15 cellular contexts compared by ENCODE assay signal in the genomic region with DNA sequence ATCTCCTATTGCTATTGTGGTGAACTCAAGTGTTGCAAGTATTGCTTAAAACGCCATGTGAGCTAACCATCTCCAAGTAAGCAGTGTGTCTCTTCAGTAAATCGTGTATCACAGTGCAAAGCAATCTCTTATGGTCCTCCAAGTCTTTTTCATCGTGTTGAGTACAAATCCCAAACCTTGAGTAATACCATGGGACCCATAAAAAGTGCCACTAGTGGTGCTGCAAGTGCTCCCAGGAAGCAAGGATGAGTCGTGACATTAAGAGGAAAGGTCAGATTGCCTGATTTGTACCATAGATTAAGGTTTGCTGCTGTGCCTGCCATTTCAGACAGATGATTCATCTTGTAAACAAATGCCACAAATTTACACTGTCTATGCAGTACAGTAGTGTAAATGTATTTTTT.
DNase-seq lines count a peak whose midpoint lies in the region; ATAC-seq, FAIRE-seq and TF ChIP-seq lines count a peak whose summit lies in the region.
"Had no signal": no experiment of that assay in that cellular context is flagged by ENCODE, and none has a peak within 500 bp of the region (broad histone marks: within the 10 kb centered on the region; RNA-seq: fewer than 3 reads in every experiment).

No MANE protein-coding gene starts in this region.

- H2AFZ ChIP-seq in endothelial cell of umbilical vein (ENCODE audit: low read depth, low read length) (no peak overlapping the region), osteoblast (ENCODE audit: low read length) (no peak overlapping the region)
- H2AFZ ChIP-seq: hepatocyte, neural progenitor cell had no signal

- in situ Hi-C loops in Panc1 (cut with HindIII; ENCODE audit: low pct_unique_long_range_greater_than_20kb, low sequenced_read_pairs): no loop called here

- POLR2A ChIA-PET in Panc1 (lab: Charles Lee) (no interaction called here), endothelial cell of umbilical vein (lab: Charles Lee) (no interaction called here), GM10248 (lab: Yijun Ruan, JAX) (no interaction called here)

- peak; percentile 53 for DNase-seq in ELR (ENCODE audit: low read depth)
- peak; percentile 5 for DNase-seq in Panc1 (ENCODE audit: low read depth, low spot score)
- no peak for DNase-seq in endothelial cell of umbilical vein (ENCODE audit: low read depth, low spot score)
- DNase-seq in osteoblast (ENCODE audit: insufficient read length, low spot score, missing footprints): peak; percentile 14
- no peak for DNase-seq in NCI-H748 treated with DMSO at 0.1 percent for 48 hours (lab: John Stamatoyannopoulos, UW)
- DNase-seq in GM10248 (ENCODE audit: extremely low spot score): no peak
- no peak for DNase-seq in NCI-H446 treated with DMSO at 0.1 percent for 48 hours (lab: John Stamatoyannopoulos, UW)
- DNase-seq in stimulated activated CD4-positive, alpha-beta T cell treated with anti-CD3 and anti-CD28 coated beads, Interleukin-4, amount 100 ng/mL, for 1 hour: no peak
- DNase-seq: activated CD4-positive, alpha-beta T cell treated with anti-CD3 and anti-CD28 coated beads, Interleukin-2, amount 10 ng/mL, durations not matched to agents 7 days and 5 days; endodermal cell; left ventricle myocardium superior; NCI-H1105 treated with DMSO at 0.1 percent for 48 hours; NCI-H510A had no signal

- no TSS peak for BruUV-seq in Panc1 (replicated peaks; lab: Mats Ljungman, UMichigan)
- no TSS peak for BruUV-seq in endothelial cell of umbilical vein (replicated peaks; lab: Mats Ljungman, UMichigan)

- H3K27ac ChIP-seq in Panc1 (ENCODE audit: low read length) (no peak overlapping the region), endothelial cell of umbilical vein (ENCODE audit: insufficient read depth, low read depth, low read length) (no peak overlapping the region), osteoblast (ENCODE audit: low read depth, low read length) (no peak overlapping the region)
- H3K27ac ChIP-seq: hepatocyte, neural progenitor cell had no signal

- H3K4me2 ChIP-seq in endothelial cell of umbilical vein (ENCODE audit: insufficient read depth, low read length): no peak overlapping the region
- H3K4me2 ChIP-seq in osteoblast (ENCODE audit: insufficient read depth, low read length): no peak overlapping the region
- H3K4me2 ChIP-seq: hepatocyte, neural progenitor cell had no signal

- FAIRE-seq in endothelial cell of umbilical vein (lab: Jason Lieb, UNC): no peak

- no peaks in the 10 kb centered on the region for H3K9me3 ChIP-seq in Panc1 (ENCODE audit: control insufficient read depth, insufficient read depth, low read depth, low read length)
- no peaks in the 10 kb centered on the region for H3K9me3 ChIP-seq in endothelial cell of umbilical vein (replicated peaks; ENCODE audit: control insufficient read depth, insufficient read depth, low read length)
- H3K9me3 ChIP-seq in osteoblast (ENCODE audit: low read depth, low read length): no peaks in the 10 kb centered on the region

- H3K79me2 ChIP-seq in endothelial cell of umbilical vein (ENCODE audit: control insufficient read depth, insufficient read depth, low read length) (no peaks in the 10 kb centered on the region), osteoblast (ENCODE audit: insufficient read depth, low read length) (no peaks in the 10 kb centered on the region)
- H3K79me2 ChIP-seq: hepatocyte had no signal

- no peak overlapping the region for H3K9ac ChIP-seq in endothelial cell of umbilical vein (replicated peaks; ENCODE audit: extremely low read depth, insufficient read depth, low read length)
- H3K9ac ChIP-seq: neural progenitor cell had no signal

- H3K36me3 ChIP-seq in Panc1 (ENCODE audit: control insufficient read depth, insufficient read depth, low read length) (no peaks in the 10 kb centered on the region), endothelial cell of umbilical vein (ENCODE audit: control insufficient read depth in 2 of 2, extremely low read depth in 1 of 2, insufficient read depth in 2 of 2, low read length in 2 of 2) (no peaks in the 10 kb centered on the region), osteoblast (ENCODE audit: insufficient read depth, low read length) (no peaks in the 10 kb centered on the region)
- H3K36me3 ChIP-seq: neural progenitor cell had no signal

- H3K27me3 ChIP-seq in Panc1 (ENCODE audit: control insufficient read depth, insufficient read depth, low read length) (no peaks in the 10 kb centered on the region), endothelial cell of umbilical vein (ENCODE audit: control insufficient read depth in 2 of 2, insufficient read depth in 2 of 2, low read length in 2 of 2) (no peaks in the 10 kb centered on the region), osteoblast (ENCODE audit: insufficient read depth, low read length) (no peaks in the 10 kb centered on the region)
- H3K27me3 ChIP-seq: hepatocyte, neural progenitor cell had no signal

- ATAC-seq in Panc1: no peak
- ATAC-seq: left ventricle myocardium superior had no signal

- intact Hi-C loops in Panc1 (cut with micrococcal nuclease; ENCODE audit: unreplicated experiment): no loop called here
- intact Hi-C loops in endothelial cell of umbilical vein (cut with micrococcal nuclease): no loop called here

- H4K20me1 ChIP-seq in endothelial cell of umbilical vein (replicated peaks; ENCODE audit: control insufficient read depth, extremely low read depth, insufficient read depth, low read length) (no peaks in the 10 kb centered on the region), osteoblast (ENCODE audit: insufficient read depth, low read length) (no peaks in the 10 kb centered on the region)

- H3K4me3 ChIP-seq in Panc1 (ENCODE audit: low read depth in 2 of 2, low read length in 2 of 2) (no peak overlapping the region), endothelial cell of umbilical vein (replicated peaks in 1 of 3; ENCODE audit: insufficient read depth in 1 of 3, low read depth in 1 of 3, low read length in 3 of 3) (no peak overlapping the region), osteoblast (ENCODE audit: insufficient read depth, low read length) (no peak overlapping the region)
- H3K4me3 ChIP-seq: hepatocyte, neural progenitor cell had no signal

- H3K4me1 ChIP-seq in Panc1 (ENCODE audit: control insufficient read depth, insufficient read depth, low read length): no peaks in the 10 kb centered on the region
- no peaks in the 10 kb centered on the region for H3K4me1 ChIP-seq in endothelial cell of umbilical vein (ENCODE audit: control insufficient read depth, extremely low read depth, insufficient read depth, low read length)
- H3K4me1 ChIP-seq in osteoblast (ENCODE audit: insufficient read depth, low read length): peaks cover 10% of the 10 kb centered on the region
- H3K4me1 ChIP-seq: neural progenitor cell had no signal

- CTCF ChIA-PET in Panc1 (lab: Charles Lee): no interaction called here
- CTCF ChIA-PET in endothelial cell of umbilical vein (lab: Charles Lee): no interaction called here
- CTCF ChIA-PET in GM10248 (lab: Yijun Ruan, JAX): no interaction called here

- no peak for TF ChIP-seq POLR2A in endothelial cell of umbilical vein (IDR thresholded peaks at IDR 0.05; ENCODE audit: low read depth, low read length)

- no peak for TF ChIP-seq CTCF in Panc1 (IDR thresholded peaks at IDR 0.05)
- TF ChIP-seq CTCF in endothelial cell of umbilical vein (IDR thresholded peaks at IDR 0.05; ENCODE audit: extremely low read depth in 1 of 2, insufficient read depth in 1 of 2, low read depth in 1 of 2, low read length in 2 of 2): no peak
- TF ChIP-seq CTCF in osteoblast (IDR thresholded peaks at IDR 0.05; ENCODE audit: extremely low read depth, low read depth, low read length): no peak
- no peak for TF ChIP-seq CTCF in GM10248 (IDR thresholded peaks at IDR 0.05; ENCODE audit: control extremely low read depth, extremely low read depth, low read depth, missing control alignments)

- H3K9me1 ChIP-seq in endothelial cell of umbilical vein (replicated peaks; ENCODE audit: control insufficient read depth, extremely low read depth, insufficient read depth, low read length): no peaks in the 10 kb centered on the region

- dilution Hi-C loops in endothelial cell of umbilical vein (cut with MboI; ENCODE audit: extremely low pct_ligation_motif_present, low sequenced_read_pairs): no loop called here

TF ChIP-seq in endothelial cell of umbilical vein, 7 proteins besides CTCF, POLR2A, EP300 and RAD21:
- TF ChIP-seq, protein P1, sequence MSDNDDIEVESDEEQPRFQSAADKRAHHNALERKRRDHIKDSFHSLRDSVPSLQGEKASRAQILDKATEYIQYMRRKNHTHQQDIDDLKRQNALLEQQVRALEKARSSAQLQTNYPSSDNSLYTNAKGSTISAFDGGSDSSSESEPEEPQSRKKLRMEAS (IDR thresholded peaks at IDR 0.05; ENCODE audit: insufficient read depth, insufficient read length): no peak
- TF ChIP-seq MYC (IDR thresholded peaks at IDR 0.05; ENCODE audit: low read depth, low read length): no peak
- TF ChIP-seq EZH2 (IDR thresholded peaks at IDR 0.05; ENCODE audit: borderline replicate concordance, low read depth, low read length, severe bottlenecking): no peak
- peak; percentile 43 for TF ChIP-seq FOS (IDR thresholded peaks at IDR 0.05; ENCODE audit: borderline replicate concordance, insufficient read depth, low read length)
- no peak for TF ChIP-seq POLR2AphosphoS5 (IDR thresholded peaks at IDR 0.05; ENCODE audit: insufficient read depth, low read depth, low read length)
- no peak for TF ChIP-seq JUN (IDR thresholded peaks at IDR 0.05; ENCODE audit: borderline replicate concordance, insufficient read depth, insufficient read length, low read depth)
- TF ChIP-seq GATA2 (IDR thresholded peaks at IDR 0.05; ENCODE audit: insufficient read depth, insufficient read length, low read depth, low read length): peak; percentile 80

Comparison
In these comparisons a context has a peak if more than half of its experiments do, and no peak if none do; other contexts are left out.
1. DNase-seq: peak in ELR (single experiment), Panc1 (single experiment) and osteoblast (single experiment); none in endothelial cell of umbilical vein (single experiment), NCI-H748 treated with DMSO at 0.1 percent for 48 hours (single experiment), GM10248 (single experiment), NCI-H446 treated with DMSO at 0.1 percent for 48 hours (single experiment) and stimulated activated CD4-positive, alpha-beta T cell treated with anti-CD3 and anti-CD28 coated beads, Interleukin-4, amount 100 ng/mL, for 1 hour (single experiment).